Comparison of ENCODE assay signal across 8 cellular contexts in genomic region chr16:48608452-48608851, GRCh38. TPM values are rescaled to one million over a fixed set of nuclear protein-coding genes. Genes with fewer than 3 reads are reported as not detected.
DNase-seq lines count a peak whose midpoint lies in the region; ATAC-seq, FAIRE-seq and TF ChIP-seq lines count a peak whose summit lies in the region.

No MANE protein-coding gene starts in this region.

- intact Hi-C loops in activated CD4-positive, alpha-beta T cell treated with anti-CD3 and anti-CD28 coated beads for 36 hours (cut with DNase I, micrococcal nuclease): loop anchor here in 1 of 2 experiments (1.0 to 10.0 kb wide), 3 partner anchors 12 to 1546 kb away; partner anchors contain the start of gene TENT4B
- intact Hi-C loops in transverse colon (cut with DNase I; ENCODE audit: low total_unique reads) (loop anchor here (10.0 kb wide), 1 partner anchor 54 kb away; no protein-coding TSS in a partner anchor), aorta (cut with DNase I) (loop anchor here in 1 of 2 donors (5.0 kb wide), 1 partner anchor 51 kb away; no protein-coding TSS in a partner anchor)

- in situ Hi-C loops in transverse colon (cut with MboI; ENCODE audit: low pct_ligation_motif_present in 1 of 4, low pct_unique_long_range_greater_than_20kb in 1 of 4, low sequenced_read_pairs in 3 of 4): loop anchor here in 1 of 4 donors (25.0 kb wide), 1 partner anchor 221 kb away; the partner anchor contains the start of gene SIAH1

- peaks cover 40% of the 10 kb centered on the region for H3K4me1 Mint-ChIP-seq in activated CD4-positive, alpha-beta T cell treated with anti-CD3 and anti-CD28 coated beads for 36 hours
- H3K4me1 Mint-ChIP-seq in activated CD8-positive, alpha-beta T cell treated with anti-CD3 and anti-CD28 coated beads, Interleukin-2, amount 10 ng/mL, durations not matched to agents 7 days and 5 days (ENCODE audit: low read depth): peaks cover 36% of the 10 kb centered on the region

- H3K9ac ChIP-seq in keratinocyte (ENCODE audit: control insufficient read depth, extremely low read depth, insufficient read depth, low read length): peak overlapping the region; percentile 99

- CTCF ChIA-PET in activated CD4-positive, alpha-beta T cell treated with anti-CD3 and anti-CD28 coated beads for 36 hours (lab: Charles Lee): interaction anchor here (1.0 to 2.6 kb wide), 3 partner anchors 11 to 22 kb away, joined by 3 to 21 read pairs (median 3); no protein-coding TSS in a partner anchor
- CTCF ChIA-PET in activated CD8-positive, alpha-beta T cell treated with anti-CD3 and anti-CD28 coated beads, Interleukin-2, amount 10 ng/mL, durations not matched to agents 7 days and 5 days (lab: Charles Lee): interaction anchor here (1.0 to 3.3 kb wide), 3 partner anchors 11 to 22 kb away, joined by 3 to 28 read pairs (median 3); no protein-coding TSS in a partner anchor

- H3K36me3 ChIP-seq in keratinocyte (ENCODE audit: control insufficient read depth in 2 of 2, extremely low read depth in 1 of 2, insufficient read depth in 2 of 2, low read length in 2 of 2) (no peaks in the 10 kb centered on the region), transverse colon (no peaks in the 10 kb centered on the region), aorta (ENCODE audit: control insufficient read depth in 1 of 2, insufficient read depth in 2 of 2, low read length in 1 of 2) (no peaks in the 10 kb centered on the region)

- H4K20me1 ChIP-seq in keratinocyte (ENCODE audit: control insufficient read depth, extremely low read depth, insufficient read depth, low read length): peaks cover 23% of the 10 kb centered on the region

- no peak for DNase-seq in activated CD4-positive, alpha-beta T cell treated with anti-CD3 and anti-CD28 coated beads for 36 hours
- no peak for DNase-seq in activated CD4-positive, alpha-beta T cell treated with anti-CD3 and anti-CD28 coated beads, Interleukin-2, amount 50 U/mL, for 4 hours
- peak; percentile 51 for DNase-seq in activated CD8-positive, alpha-beta T cell treated with anti-CD3 and anti-CD28 coated beads, Interleukin-2, amount 10 ng/mL, durations not matched to agents 7 days and 5 days
- DNase-seq in keratinocyte (ENCODE audit: low read depth, low spot score) (no peak), transverse colon (no peak), aorta (no peak), NCI-H2029 (lab: John Stamatoyannopoulos, UW) (no peak)

- H3K36me3 Mint-ChIP-seq in activated CD4-positive, alpha-beta T cell treated with anti-CD3 and anti-CD28 coated beads for 36 hours (ENCODE audit: low read depth): peaks cover 17% of the 10 kb centered on the region
- H3K36me3 Mint-ChIP-seq in activated CD8-positive, alpha-beta T cell treated with anti-CD3 and anti-CD28 coated beads, Interleukin-2, amount 10 ng/mL, durations not matched to agents 7 days and 5 days (ENCODE audit: low read depth): peaks cover 14% of the 10 kb centered on the region

- TF ChIP-seq CTCF in keratinocyte (optimal IDR thresholded peaks at IDR 0.05 in 1 of 3, IDR thresholded peaks at IDR 0.05 in 1 of 3, conservative IDR thresholded peaks at IDR 0.05 in 1 of 3; ENCODE audit: extremely low read depth in 1 of 3, insufficient read depth in 2 of 3, low read length in 3 of 3) (no peak), transverse colon (IDR thresholded peaks at IDR 0.05) (no peak)

- H3K4me2 ChIP-seq in keratinocyte (ENCODE audit: control insufficient read depth, extremely low read depth, insufficient read depth, low read depth, low read length): peak overlapping the region; percentile 97

- H3K4me1 ChIP-seq in keratinocyte (ENCODE audit: control insufficient read depth, extremely low read depth, insufficient read depth, low read length): peaks cover 59% of the 10 kb centered on the region
- H3K4me1 ChIP-seq in transverse colon: peaks cover 28 to 78% (median 67%) of the 10 kb centered on the region in 4 donors
- peaks cover 0 to 4% of the 10 kb centered on the region in 2 donors for H3K4me1 ChIP-seq in aorta (ENCODE audit: control insufficient read depth in 1 of 2, insufficient read depth in 2 of 2, low read length in 2 of 2)

- dilution Hi-C loops in keratinocyte (cut with MboI; ENCODE audit: extremely low pct_ligation_motif_present, low sequenced_read_pairs): no loop called here

- TF ChIP-seq POLR2A in transverse colon (IDR thresholded peaks at IDR 0.05): no peak

- H3K4me3 ChIP-seq in keratinocyte (ENCODE audit: control insufficient read depth in 2 of 3, extremely low read depth in 1 of 3, insufficient read depth in 2 of 3, low read depth in 1 of 3, low read length in 3 of 3): peak overlapping the region; percentile 84 to 94 (median 93)
- H3K4me3 ChIP-seq in transverse colon: peak overlapping the region; percentile 3 to 98 (median 96)
- no peak overlapping the region for H3K4me3 ChIP-seq in aorta (ENCODE audit: low read length in 2 of 2)

- H3K9me3 ChIP-seq in keratinocyte (ENCODE audit: control insufficient read depth, low read depth, low read length) (no peaks in the 10 kb centered on the region), transverse colon (no peaks in the 10 kb centered on the region), aorta (ENCODE audit: control insufficient read depth, low read length) (no peaks in the 10 kb centered on the region)

- H3K27ac Mint-ChIP-seq in activated CD4-positive, alpha-beta T cell treated with anti-CD3 and anti-CD28 coated beads for 36 hours: no peak overlapping the region
- H3K27ac Mint-ChIP-seq in activated CD8-positive, alpha-beta T cell treated with anti-CD3 and anti-CD28 coated beads, Interleukin-2, amount 10 ng/mL, durations not matched to agents 7 days and 5 days: peak overlapping the region; percentile 92

- no peaks in the 10 kb centered on the region for H3K9me3 Mint-ChIP-seq in activated CD4-positive, alpha-beta T cell treated with anti-CD3 and anti-CD28 coated beads for 36 hours (ENCODE audit: low read depth)
- no peaks in the 10 kb centered on the region for H3K9me3 Mint-ChIP-seq in activated CD8-positive, alpha-beta T cell treated with anti-CD3 and anti-CD28 coated beads, Interleukin-2, amount 10 ng/mL, durations not matched to agents 7 days and 5 days (ENCODE audit: insufficient read depth)

- peaks cover 51% of the 10 kb centered on the region for H3K79me2 ChIP-seq in keratinocyte (ENCODE audit: control insufficient read depth, insufficient read depth, low read length)

- WGBS in transverse colon (ENCODE audit: low coverage in 1 of 2), 2 donors: 63 to 74% methylated on average over 3 of the region's 3 CpGs
- WGBS in aorta, 2 donors: 88 to 96% methylated on average over 3 of the region's 3 CpGs

- H3K4me3 Mint-ChIP-seq in activated CD4-positive, alpha-beta T cell treated with anti-CD3 and anti-CD28 coated beads for 36 hours: no peak overlapping the region
- no peak overlapping the region for H3K4me3 Mint-ChIP-seq in activated CD8-positive, alpha-beta T cell treated with anti-CD3 and anti-CD28 coated beads, Interleukin-2, amount 10 ng/mL, durations not matched to agents 7 days and 5 days

- POLR2A ChIA-PET in activated CD4-positive, alpha-beta T cell treated with anti-CD3 and anti-CD28 coated beads for 36 hours (lab: Charles Lee): interaction anchor here (0.6 to 0.7 kb wide), 2 partner anchors 213 to 1631 kb away, joined by 3 read pairs; no protein-coding TSS in a partner anchor
- POLR2A ChIA-PET in activated CD8-positive, alpha-beta T cell treated with anti-CD3 and anti-CD28 coated beads, Interleukin-2, amount 10 ng/mL, durations not matched to agents 7 days and 5 days (lab: Charles Lee): interaction anchor here (0.7 to 1.1 kb wide), 3 partner anchors 9 to 53 kb away, joined by 3 to 8 read pairs (median 3); no protein-coding TSS in a partner anchor

- H3K27me3 Mint-ChIP-seq in activated CD4-positive, alpha-beta T cell treated with anti-CD3 and anti-CD28 coated beads for 36 hours: no peaks in the 10 kb centered on the region
- H3K27me3 Mint-ChIP-seq in activated CD8-positive, alpha-beta T cell treated with anti-CD3 and anti-CD28 coated beads, Interleukin-2, amount 10 ng/mL, durations not matched to agents 7 days and 5 days (ENCODE audit: low read depth): no peaks in the 10 kb centered on the region

- H3K27ac ChIP-seq in keratinocyte (ENCODE audit: control insufficient read depth, insufficient read depth, low read length) (peak overlapping the region; percentile 96), transverse colon (peak overlapping the region; percentile 95 to 97 (median 96)), aorta (ENCODE audit: low read depth in 1 of 2, low read length in 2 of 2) (no peak overlapping the region)

- H3K27me3 ChIP-seq in keratinocyte (ENCODE audit: control insufficient read depth, extremely low read depth, insufficient read depth, low read length) (no peaks in the 10 kb centered on the region), transverse colon (no peaks in the 10 kb centered on the region), aorta (ENCODE audit: control insufficient read depth in 1 of 2, insufficient read depth in 2 of 2, low read length in 1 of 2) (no peaks in the 10 kb centered on the region)

- H2AFZ ChIP-seq in keratinocyte (ENCODE audit: control insufficient read depth, low read length): no peak overlapping the region

- peak; percentile 21 for ATAC-seq in activated CD4-positive, alpha-beta T cell treated with anti-CD3 and anti-CD28 coated beads for 36 hours
- peak; percentile 26 for ATAC-seq in HG03039 (IDR thresholded peaks at IDR 0.05; ENCODE audit: unreplicated experiment)
- ATAC-seq in activated CD8-positive, alpha-beta T cell treated with anti-CD3 and anti-CD28 coated beads, Interleukin-2, amount 10 ng/mL, durations not matched to agents 7 days and 5 days: peak; percentile 24
- ATAC-seq in aorta (ENCODE audit: low FRiP score): no peak

- no peak for TF ChIP-seq EP300 in transverse colon (IDR thresholded peaks at IDR 0.05; ENCODE audit: low read depth)

- peaks cover 3% of the 10 kb centered on the region for H3K9me1 ChIP-seq in keratinocyte (ENCODE audit: control insufficient read depth, extremely low read depth, insufficient read depth, low read length)

- no peak for FAIRE-seq in keratinocyte (lab: Jason Lieb, UNC)

RNA-seq across cellular contexts. Expression of gene N4BP1, which starts 1.5 kb away (rescaled TPM):
- 10 to 100 TPM; 49.2 to 69.4 TPM for total RNA-seq in activated CD4-positive, alpha-beta T cell treated with anti-CD3 and anti-CD28 coated beads for 36 hours
- total RNA-seq in activated CD8-positive, alpha-beta T cell treated with anti-CD3 and anti-CD28 coated beads, Interleukin-2, amount 10 ng/mL, durations not matched to agents 7 days and 5 days: 10 to 100 TPM; 56.1 to 59.1 TPM
- polyA plus RNA-seq in keratinocyte (32.5 to 55.7 TPM (median 34.7 TPM) in 3 replicates), aorta (10 to 100 TPM in 1 of 2 donors, 1 to 10 TPM in 1; 8.1 to 27.8 TPM)
- polyA plus RNA-seq in keratinocyte (2011; ENCODE audit: low read depth): 29.2 TPM
- 18.7 and 44.9 TPM in 2 replicates for polyA plus RNA-seq in keratinocyte (2011; cell fraction: cytosol; rRNA removed)
- 65.9 and 74.2 TPM in 2 replicates for polyA plus RNA-seq in keratinocyte (2011; cell fraction: nucleus; rRNA removed)
- 32.8 and 34.2 TPM in 2 replicates for polyA plus RNA-seq in keratinocyte (2012; ENCODE audit: low replicate concordance)
- 27.6 to 43.9 TPM (median 31.4 TPM) in 3 replicates for polyA minus RNA-seq in keratinocyte
- polyA minus RNA-seq in keratinocyte (2011; cell fraction: cytosol; rRNA and poly(A)+ RNA removed): 30.5 TPM
- 30.0 and 68.9 TPM in 2 replicates for polyA minus RNA-seq in keratinocyte (2011; cell fraction: nucleus; rRNA and poly(A)+ RNA removed)
- total RNA-seq in transverse colon (10 to 100 TPM; 15.3 to 77.4 (median 39.0) TPM), aorta (10 to 100 TPM; 29.9 to 34.6 TPM)

Comparison
In these comparisons a context has a peak if more than half of its experiments do, and no peak if none do; other contexts are left out.
1. H3K27ac ChIP-seq: peak in keratinocyte (single experiment) and transverse colon (4 of 4); none in aorta (0 of 2).
2. H3K4me3 ChIP-seq: peak in keratinocyte (3 of 3) and transverse colon (4 of 4); none in aorta (0 of 2).